ENCODE assay signal across 8 cellular contexts in the genomic region with DNA sequence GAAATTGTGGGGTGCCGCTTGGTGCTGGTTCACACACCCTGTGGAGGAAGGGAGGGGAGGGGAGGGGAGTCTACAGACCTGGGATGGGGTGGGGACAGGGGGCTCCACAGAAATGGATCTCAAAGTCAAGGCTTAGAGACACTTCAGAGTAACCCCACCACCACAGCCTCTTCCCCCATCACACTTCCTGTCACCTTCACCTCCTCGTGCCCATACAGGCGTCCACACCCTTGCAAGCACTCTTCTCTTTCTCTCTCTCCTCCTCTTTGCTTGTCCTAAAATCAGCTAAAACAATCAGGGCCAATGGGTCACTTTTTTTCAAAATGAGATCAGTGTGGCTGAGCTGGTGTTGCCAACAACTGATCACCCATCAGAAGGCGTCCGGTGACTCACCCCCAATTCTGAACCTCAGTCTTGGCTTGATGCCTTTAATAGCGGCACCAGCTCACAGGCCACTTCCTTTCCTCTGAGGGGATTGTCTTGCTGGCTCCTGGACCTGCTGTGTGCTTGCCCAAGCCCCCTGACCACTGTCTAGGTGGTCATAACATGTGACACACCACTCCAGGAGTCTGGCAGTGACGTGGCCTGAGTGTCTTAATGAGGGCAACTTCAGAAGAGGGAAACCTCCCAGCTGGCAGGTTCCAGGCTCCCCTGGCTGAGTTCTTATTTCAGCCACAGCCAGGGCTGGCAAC. TPM values are rescaled to one million over a fixed set of nuclear protein-coding genes. Genes with fewer than 3 reads are reported as not detected.
DNase-seq lines count a peak whose midpoint lies in the region; ATAC-seq lines count a peak whose summit lies in the region.

No MANE protein-coding gene starts in this region.

- H3K36me3 ChIP-seq in CD4-positive, alpha-beta memory T cell (ENCODE audit: insufficient read depth, low read length) = no peaks in the 10 kb centered on the region

- H3K27ac ChIP-seq in CD4-positive, alpha-beta memory T cell (ENCODE audit: low read depth, low read length) = no peak overlapping the region

- CTCF ChIA-PET in CD4-positive, alpha-beta memory T cell (lab: Charles Lee; ENCODE audit: partially characterized antibody) = interaction anchor here (0.9 to 1.6 kb wide), 2 partner anchors 29 to 47 kb away, joined by 3 to 6 read pairs; partner anchors contain the start of gene FBXO6

- H3K27me3 ChIP-seq in CD4-positive, alpha-beta memory T cell (ENCODE audit: insufficient read depth, low read length) = no peaks in the 10 kb centered on the region

- peak; percentile 15 to 62 (median 33) for DNase-seq in CD4-positive, alpha-beta memory T cell
- peak; percentile 23 for DNase-seq in NCI-H2196 treated with DMSO at 0.1 percent for 48 hours (lab: John Stamatoyannopoulos, UW; ENCODE audit: unreplicated experiment)
- no peak for DNase-seq in activated T-helper 1 cell treated with anti-CD3 and anti-CD28 coated beads, Interleukin-12 subunit alpha, Interleukin-12 subunit beta, Interleukin-2, Interleukin-4 antibody, amounts not matched to agents 30 ng/mL and 10 ng/mL and 1 ng/mL, durations not matched to agents 14 hours and 24 hours and 36 hours (ENCODE audit: low spot score)
- peak; percentile 15 for DNase-seq in stimulated activated CD8-positive, alpha-beta memory T cell treated with anti-CD3 and anti-CD28 coated beads, Interleukin-7, amount 100 ng/mL, for 24 hours (ENCODE audit: low read depth)
- no peak for DNase-seq in iPS-NIHi7 (ENCODE audit: extremely low spot score)
- no peak for DNase-seq in NCI-H2171 (lab: John Stamatoyannopoulos, UW)

- peaks cover 26 to 31% of the 10 kb centered on the region in 2 donors for H3K27me3 Mint-ChIP-seq in CD4-positive, alpha-beta memory T cell
- peaks cover 51% of the 10 kb centered on the region for H3K27me3 Mint-ChIP-seq in activated T-helper 1 cell treated with anti-CD3 and anti-CD28 coated beads, Interleukin-12 subunit alpha, Interleukin-12 subunit beta, Interleukin-2, Interleukin-4 antibody, amounts not matched to agents 30 ng/mL and 10 ng/mL and 1 ng/mL, durations not matched to agents 14 hours and 24 hours and 36 hours (ENCODE audit: insufficient read depth)

- H3K4me1 ChIP-seq in CD4-positive, alpha-beta memory T cell (ENCODE audit: insufficient read depth, low read length) = peaks cover 31% of the 10 kb centered on the region

- no peaks in the 10 kb centered on the region for H3K9me3 ChIP-seq in CD4-positive, alpha-beta memory T cell (ENCODE audit: control insufficient read depth in 1 of 2, low read length in 2 of 2)
- H3K9me3 ChIP-seq in iPS-18c (ENCODE audit: control insufficient read depth, insufficient read depth, low read length) = no peaks in the 10 kb centered on the region

- H3K9me3 Mint-ChIP-seq in CD4-positive, alpha-beta memory T cell = peaks cover 0 to 2% (median 0%) of the 10 kb centered on the region in 8 donors
- H3K9me3 Mint-ChIP-seq in activated T-helper 1 cell treated with anti-CD3 and anti-CD28 coated beads, Interleukin-12 subunit alpha, Interleukin-12 subunit beta, Interleukin-2, Interleukin-4 antibody, amounts not matched to agents 30 ng/mL and 10 ng/mL and 1 ng/mL, durations not matched to agents 14 hours and 24 hours and 36 hours = no peaks in the 10 kb centered on the region

- POLR2A ChIA-PET in CD4-positive, alpha-beta memory T cell (lab: Charles Lee; ENCODE audit: partially characterized antibody) = interaction anchor here (1.2 to 1.9 kb wide), 2 partner anchors 11 to 28 kb away, joined by 3 to 8 read pairs; no protein-coding TSS in a partner anchor

- no peak for ATAC-seq in HG03280 (IDR thresholded peaks at IDR 0.05; ENCODE audit: unreplicated experiment)

- H3K36me3 Mint-ChIP-seq in CD4-positive, alpha-beta memory T cell = no peaks in the 10 kb centered on the region
- no peaks in the 10 kb centered on the region for H3K36me3 Mint-ChIP-seq in activated T-helper 1 cell treated with anti-CD3 and anti-CD28 coated beads, Interleukin-12 subunit alpha, Interleukin-12 subunit beta, Interleukin-2, Interleukin-4 antibody, amounts not matched to agents 30 ng/mL and 10 ng/mL and 1 ng/mL, durations not matched to agents 14 hours and 24 hours and 36 hours (ENCODE audit: low read depth)

- peak overlapping the region in 1 of 7 donors; percentile 75 for H3K27ac Mint-ChIP-seq in CD4-positive, alpha-beta memory T cell
- H3K27ac Mint-ChIP-seq in activated T-helper 1 cell treated with anti-CD3 and anti-CD28 coated beads, Interleukin-12 subunit alpha, Interleukin-12 subunit beta, Interleukin-2, Interleukin-4 antibody, amounts not matched to agents 30 ng/mL and 10 ng/mL and 1 ng/mL, durations not matched to agents 14 hours and 24 hours and 36 hours = peak overlapping the region; percentile 14

- no peak overlapping the region for H3K4me3 ChIP-seq in CD4-positive, alpha-beta memory T cell (ENCODE audit: low read length in 2 of 2)
- H3K4me3 ChIP-seq in iPS-18c (ENCODE audit: insufficient read depth, low read depth, low read length) = peak overlapping the region; percentile 96

- H3K4me1 Mint-ChIP-seq in CD4-positive, alpha-beta memory T cell = peaks cover 15 to 31% (median 25%) of the 10 kb centered on the region in 4 donors
- H3K4me1 Mint-ChIP-seq in activated T-helper 1 cell treated with anti-CD3 and anti-CD28 coated beads, Interleukin-12 subunit alpha, Interleukin-12 subunit beta, Interleukin-2, Interleukin-4 antibody, amounts not matched to agents 30 ng/mL and 10 ng/mL and 1 ng/mL, durations not matched to agents 14 hours and 24 hours and 36 hours (ENCODE audit: low read depth) = peaks cover 21% of the 10 kb centered on the region

- peak overlapping the region in 7 of 8 donors; percentile 19 to 84 (median 67) for H3K4me3 Mint-ChIP-seq in CD4-positive, alpha-beta memory T cell
- peak overlapping the region; percentile 11 for H3K4me3 Mint-ChIP-seq in activated T-helper 1 cell treated with anti-CD3 and anti-CD28 coated beads, Interleukin-12 subunit alpha, Interleukin-12 subunit beta, Interleukin-2, Interleukin-4 antibody, amounts not matched to agents 30 ng/mL and 10 ng/mL and 1 ng/mL, durations not matched to agents 14 hours and 24 hours and 36 hours

- intact Hi-C loops in CD4-positive, alpha-beta memory T cell (cut with micrococcal nuclease) = no loop called here
- intact Hi-C loops in activated T-helper 1 cell treated with anti-CD3 and anti-CD28 coated beads, Interleukin-12 subunit alpha, Interleukin-12 subunit beta, Interleukin-2, Interleukin-4 antibody, amounts not matched to agents 30 ng/mL and 10 ng/mL and 1 ng/mL, durations not matched to agents 14 hours and 24 hours and 36 hours (cut with micrococcal nuclease) = loop anchor here (5.0 kb wide), 1 partner anchor 896 kb away; the partner anchor contains the start of gene CASZ1

RNA-seq across cellular contexts. Expression of gene DRAXIN, which starts 1.5 kb away (rescaled TPM):
- under 1 TPM; 0.17 to 0.23 TPM for total RNA-seq in CD4-positive, alpha-beta memory T cell
- polyA plus RNA-seq in CD4-positive, alpha-beta memory T cell = under 1 TPM in 1 of 2 donors, not detected in 1; 0.07 TPM
- total RNA-seq in activated T-helper 1 cell treated with anti-CD3 and anti-CD28 coated beads, Interleukin-12 subunit alpha, Interleukin-12 subunit beta, Interleukin-2, Interleukin-4 antibody, amounts not matched to agents 30 ng/mL and 10 ng/mL and 1 ng/mL, durations not matched to agents 14 hours and 24 hours and 36 hours = 0.07 TPM in 1 of 2 replicates, not detected in the other

RNA-seq across cellular contexts. Expression of gene MAD2L2, which starts 12.1 kb away (rescaled TPM):
- 10 to 100 TPM; 20.7 to 22.7 TPM for total RNA-seq in CD4-positive, alpha-beta memory T cell
- polyA plus RNA-seq in CD4-positive, alpha-beta memory T cell = 10 to 100 TPM; 51.5 to 55.1 TPM
- 76.9 and 81.8 TPM in 2 replicates for total RNA-seq in activated T-helper 1 cell treated with anti-CD3 and anti-CD28 coated beads, Interleukin-12 subunit alpha, Interleukin-12 subunit beta, Interleukin-2, Interleukin-4 antibody, amounts not matched to agents 30 ng/mL and 10 ng/mL and 1 ng/mL, durations not matched to agents 14 hours and 24 hours and 36 hours

RNA-seq across cellular contexts. Expression of gene FBXO6, which starts 29.0 kb away (rescaled TPM):
- 1 to 10 TPM; 3.2 to 4.3 TPM for total RNA-seq in CD4-positive, alpha-beta memory T cell
- polyA plus RNA-seq in CD4-positive, alpha-beta memory T cell = 10 to 100 TPM in 1 of 2 donors, 1 to 10 TPM in 1; 9.0 to 12.1 TPM
- 15.7 and 17.2 TPM in 2 replicates for total RNA-seq in activated T-helper 1 cell treated with anti-CD3 and anti-CD28 coated beads, Interleukin-12 subunit alpha, Interleukin-12 subunit beta, Interleukin-2, Interleukin-4 antibody, amounts not matched to agents 30 ng/mL and 10 ng/mL and 1 ng/mL, durations not matched to agents 14 hours and 24 hours and 36 hours

RNA-seq across cellular contexts. Expression of gene FBXO44, which starts 38.4 kb away (rescaled TPM):
- 10 to 100 TPM; 56.7 to 56.9 TPM for total RNA-seq in CD4-positive, alpha-beta memory T cell
- polyA plus RNA-seq in CD4-positive, alpha-beta memory T cell = 10 to 100 TPM in 1 of 2 donors, 1 to 10 TPM in 1; 10.0 to 11.0 TPM
- 22.0 and 24.2 TPM in 2 replicates for total RNA-seq in activated T-helper 1 cell treated with anti-CD3 and anti-CD28 coated beads, Interleukin-12 subunit alpha, Interleukin-12 subunit beta, Interleukin-2, Interleukin-4 antibody, amounts not matched to agents 30 ng/mL and 10 ng/mL and 1 ng/mL, durations not matched to agents 14 hours and 24 hours and 36 hours

RNA-seq across cellular contexts. Expression of gene FBXO2, which starts 38.8 kb away (rescaled TPM):
- total RNA-seq in CD4-positive, alpha-beta memory T cell = 1 to 10 TPM; 4.4 to 5.1 TPM
- polyA plus RNA-seq in CD4-positive, alpha-beta memory T cell = 1 to 10 TPM; 4.1 to 7.5 TPM
- 0.60 and 0.93 TPM in 2 replicates for total RNA-seq in activated T-helper 1 cell treated with anti-CD3 and anti-CD28 coated beads, Interleukin-12 subunit alpha, Interleukin-12 subunit beta, Interleukin-2, Interleukin-4 antibody, amounts not matched to agents 30 ng/mL and 10 ng/mL and 1 ng/mL, durations not matched to agents 14 hours and 24 hours and 36 hours

Comparison
In these comparisons a context has a peak if more than half of its experiments do, and no peak if none do; other contexts are left out.
1. DNase-seq: peak in CD4-positive, alpha-beta memory T cell (5 of 5), NCI-H2196 treated with DMSO at 0.1 percent for 48 hours (single experiment) and stimulated activated CD8-positive, alpha-beta memory T cell treated with anti-CD3 and anti-CD28 coated beads, Interleukin-7, amount 100 ng/mL, for 24 hours (single experiment); none in activated T-helper 1 cell treated with anti-CD3 and anti-CD28 coated beads, Interleukin-12 subunit alpha, Interleukin-12 subunit beta, Interleukin-2, Interleukin-4 antibody, amounts not matched to agents 30 ng/mL and 10 ng/mL and 1 ng/mL, durations not matched to agents 14 hours and 24 hours and 36 hours (single experiment), iPS-NIHi7 (single experiment) and NCI-H2171 (single experiment).